ENCODE assay signal across 23 cellular contexts in the genomic region with DNA sequence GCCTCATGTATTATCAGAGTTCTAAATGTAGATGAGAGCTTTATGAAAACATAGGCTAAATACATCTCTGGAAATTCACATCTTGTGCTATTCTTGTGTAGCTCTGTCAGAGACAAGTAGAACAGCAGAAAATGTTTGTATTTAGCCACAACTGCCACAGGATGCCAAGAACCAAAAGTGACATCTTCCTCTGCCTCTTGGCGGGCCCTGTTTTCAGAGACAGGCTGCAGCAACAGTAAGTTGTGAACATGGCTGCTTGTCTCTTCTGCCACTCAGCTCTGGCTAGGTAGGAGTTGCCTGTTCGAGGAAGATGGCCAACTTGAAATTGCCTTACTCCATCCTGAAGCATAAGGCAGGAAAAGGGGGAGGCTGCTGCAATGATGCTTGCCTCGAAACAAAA.
"Had no signal": no experiment of that assay in that cellular context is flagged by ENCODE, and none has a peak within 500 bp of the region (broad histone marks: within the 10 kb centered on the region; RNA-seq: fewer than 3 reads in every experiment).

No MANE protein-coding gene starts in this region.

- H3K9me3 Mint-ChIP-seq: naive B cell, type B pancreatic cell had no signal

- H3K4me1 Mint-ChIP-seq: naive B cell had no signal

- ATAC-seq: esophagus mucosa, heart left ventricle, left colon, left ventricle myocardium superior, sciatic nerve had no signal

- H3K4me3 Mint-ChIP-seq: naive B cell, type B pancreatic cell had no signal

- DNase-seq: effector CD8-positive, alpha-beta T cell; heart left ventricle; hypothalamus; kidney; left colon; left ventricle myocardium superior; mesenchymal stem cell; midbrain; naive B cell; spleen; stimulated activated CD4-positive, alpha-beta T cell treated with anti-CD3 and anti-CD28 coated beads, Interleukin-15, amount 100 ng/mL, for 24 hours; stimulated activated CD4-positive, alpha-beta T cell treated with anti-CD3 and anti-CD28 coated beads, Interleukin-1b, Interleukin-23, amount 100 ng/mL, for 48 hours; stimulated activated CD4-positive, alpha-beta T cell treated with anti-CD3 and anti-CD28 coated beads, Interleukin-4, amount 100 ng/mL, for 4 hours; stimulated activated naive CD4-positive, alpha-beta T cell; stomach; substantia nigra; thyroid gland had no signal

- H3K27ac Mint-ChIP-seq: type B pancreatic cell had no signal

- FAIRE-seq: endometrium, frontal cortex, kidney, urothelium cell line had no signal

- H3K27me3 Mint-ChIP-seq: naive B cell, type B pancreatic cell had no signal
